Comparison of ENCODE assay signal across 1 cellular context in the genomic region with DNA sequence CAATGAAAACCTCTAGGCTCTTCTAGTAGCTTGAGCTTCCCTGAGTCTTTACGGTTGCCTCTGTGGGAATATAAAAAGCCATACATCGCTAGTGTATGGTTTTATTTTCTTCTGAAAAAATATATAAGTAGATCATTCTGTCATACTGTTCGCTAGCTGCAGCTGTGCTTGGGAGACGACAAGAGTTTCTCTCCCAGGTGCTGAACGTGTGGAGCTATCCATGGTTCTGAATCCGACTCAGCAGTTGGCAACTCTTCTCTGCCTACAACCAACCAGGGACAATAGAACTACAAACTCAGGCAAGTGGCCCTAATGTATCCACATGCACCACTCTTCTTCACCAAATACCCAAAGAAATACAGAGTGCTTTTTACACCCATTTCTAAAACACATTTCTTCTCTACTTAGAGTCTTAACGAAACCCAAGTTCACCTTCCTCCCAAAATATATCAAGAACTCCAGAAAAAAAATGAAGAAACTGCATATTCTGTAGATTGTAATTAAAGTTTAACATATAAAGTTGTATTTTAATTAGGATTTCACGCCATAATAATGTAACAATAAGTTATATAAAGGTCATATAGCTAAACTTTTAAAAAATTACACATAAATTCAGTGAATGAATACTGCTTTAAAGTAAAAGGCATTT.
TF ChIP-seq lines count a peak whose summit lies in the region.

No MANE protein-coding gene starts in this region.

TF ChIP-seq in GM23338, 12 proteins besides CTCF, POLR2A, EP300 and RAD21 (continued from another document):
- TF ChIP-seq, protein P1, sequence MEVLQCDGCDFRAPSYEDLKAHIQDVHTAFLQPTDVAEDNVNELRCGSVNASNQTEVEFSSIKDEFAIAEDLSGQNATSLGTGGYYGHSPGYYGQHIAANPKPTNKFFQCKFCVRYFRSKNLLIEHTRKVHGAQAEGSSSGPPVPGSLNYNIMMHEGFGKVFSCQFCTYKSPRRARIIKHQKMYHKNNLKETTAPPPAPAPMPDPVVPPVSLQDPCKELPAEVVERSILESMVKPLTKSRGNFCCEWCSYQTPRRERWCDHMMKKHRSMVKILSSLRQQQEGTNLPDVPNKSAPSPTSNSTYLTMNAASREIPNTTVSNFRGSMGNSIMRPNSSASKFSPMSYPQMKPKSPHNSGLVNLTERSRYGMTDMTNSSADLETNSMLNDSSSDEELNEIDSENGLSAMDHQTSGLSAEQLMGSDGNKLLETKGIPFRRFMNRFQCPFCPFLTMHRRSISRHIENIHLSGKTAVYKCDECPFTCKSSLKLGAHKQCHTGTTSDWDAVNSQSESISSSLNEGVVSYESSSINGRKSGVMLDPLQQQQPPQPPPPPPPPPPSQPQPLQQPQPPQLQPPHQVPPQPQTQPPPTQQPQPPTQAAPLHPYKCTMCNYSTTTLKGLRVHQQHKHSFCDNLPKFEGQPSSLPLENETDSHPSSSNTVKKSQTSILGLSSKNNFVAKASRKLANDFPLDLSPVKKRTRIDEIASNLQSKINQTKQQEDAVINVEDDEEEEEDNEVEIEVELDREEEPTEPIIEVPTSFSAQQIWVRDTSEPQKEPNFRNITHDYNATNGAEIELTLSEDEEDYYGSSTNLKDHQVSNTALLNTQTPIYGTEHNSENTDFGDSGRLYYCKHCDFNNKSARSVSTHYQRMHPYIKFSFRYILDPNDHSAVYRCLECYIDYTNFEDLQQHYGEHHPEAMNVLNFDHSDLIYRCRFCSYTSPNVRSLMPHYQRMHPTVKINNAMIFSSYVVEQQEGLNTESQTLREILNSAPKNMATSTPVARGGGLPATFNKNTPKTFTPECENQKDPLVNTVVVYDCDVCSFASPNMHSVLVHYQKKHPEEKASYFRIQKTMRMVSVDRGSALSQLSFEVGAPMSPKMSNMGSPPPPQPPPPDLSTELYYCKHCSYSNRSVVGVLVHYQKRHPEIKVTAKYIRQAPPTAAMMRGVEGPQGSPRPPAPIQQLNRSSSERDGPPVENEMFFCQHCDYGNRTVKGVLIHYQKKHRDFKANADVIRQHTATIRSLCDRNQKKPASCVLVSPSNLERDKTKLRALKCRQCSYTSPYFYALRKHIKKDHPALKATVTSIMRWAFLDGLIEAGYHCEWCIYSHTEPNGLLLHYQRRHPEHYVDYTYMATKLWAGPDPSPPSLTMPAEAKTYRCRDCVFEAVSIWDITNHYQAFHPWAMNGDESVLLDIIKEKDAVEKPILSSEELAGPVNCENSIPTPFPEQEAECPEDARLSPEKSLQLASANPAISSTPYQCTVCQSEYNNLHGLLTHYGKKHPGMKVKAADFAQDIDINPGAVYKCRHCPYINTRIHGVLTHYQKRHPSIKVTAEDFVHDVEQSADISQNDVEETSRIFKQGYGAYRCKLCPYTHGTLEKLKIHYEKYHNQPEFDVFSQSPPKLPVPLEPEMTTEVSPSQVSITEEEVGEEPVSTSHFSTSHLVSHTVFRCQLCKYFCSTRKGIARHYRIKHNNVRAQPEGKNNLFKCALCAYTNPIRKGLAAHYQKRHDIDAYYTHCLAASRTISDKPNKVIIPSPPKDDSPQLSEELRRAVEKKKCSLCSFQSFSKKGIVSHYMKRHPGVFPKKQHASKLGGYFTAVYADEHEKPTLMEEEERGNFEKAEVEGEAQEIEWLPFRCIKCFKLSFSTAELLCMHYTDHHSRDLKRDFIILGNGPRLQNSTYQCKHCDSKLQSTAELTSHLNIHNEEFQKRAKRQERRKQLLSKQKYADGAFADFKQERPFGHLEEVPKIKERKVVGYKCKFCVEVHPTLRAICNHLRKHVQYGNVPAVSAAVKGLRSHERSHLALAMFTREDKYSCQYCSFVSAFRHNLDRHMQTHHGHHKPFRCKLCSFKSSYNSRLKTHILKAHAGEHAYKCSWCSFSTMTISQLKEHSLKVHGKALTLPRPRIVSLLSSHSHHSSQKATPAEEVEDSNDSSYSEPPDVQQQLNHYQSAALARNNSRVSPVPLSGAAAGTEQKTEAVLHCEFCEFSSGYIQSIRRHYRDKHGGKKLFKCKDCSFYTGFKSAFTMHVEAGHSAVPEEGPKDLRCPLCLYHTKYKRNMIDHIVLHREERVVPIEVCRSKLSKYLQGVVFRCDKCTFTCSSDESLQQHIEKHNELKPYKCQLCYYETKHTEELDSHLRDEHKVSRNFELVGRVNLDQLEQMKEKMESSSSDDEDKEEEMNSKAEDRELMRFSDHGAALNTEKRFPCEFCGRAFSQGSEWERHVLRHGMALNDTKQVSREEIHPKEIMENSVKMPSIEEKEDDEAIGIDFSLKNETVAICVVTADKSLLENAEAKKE (CRISPR knock-in tag; IDR thresholded peaks at IDR 0.05), result no peak
- no peak for TF ChIP-seq NANOG (IDR thresholded peaks at IDR 0.05; ENCODE audit: borderline replicate concordance)
